In the genomic region with DNA sequence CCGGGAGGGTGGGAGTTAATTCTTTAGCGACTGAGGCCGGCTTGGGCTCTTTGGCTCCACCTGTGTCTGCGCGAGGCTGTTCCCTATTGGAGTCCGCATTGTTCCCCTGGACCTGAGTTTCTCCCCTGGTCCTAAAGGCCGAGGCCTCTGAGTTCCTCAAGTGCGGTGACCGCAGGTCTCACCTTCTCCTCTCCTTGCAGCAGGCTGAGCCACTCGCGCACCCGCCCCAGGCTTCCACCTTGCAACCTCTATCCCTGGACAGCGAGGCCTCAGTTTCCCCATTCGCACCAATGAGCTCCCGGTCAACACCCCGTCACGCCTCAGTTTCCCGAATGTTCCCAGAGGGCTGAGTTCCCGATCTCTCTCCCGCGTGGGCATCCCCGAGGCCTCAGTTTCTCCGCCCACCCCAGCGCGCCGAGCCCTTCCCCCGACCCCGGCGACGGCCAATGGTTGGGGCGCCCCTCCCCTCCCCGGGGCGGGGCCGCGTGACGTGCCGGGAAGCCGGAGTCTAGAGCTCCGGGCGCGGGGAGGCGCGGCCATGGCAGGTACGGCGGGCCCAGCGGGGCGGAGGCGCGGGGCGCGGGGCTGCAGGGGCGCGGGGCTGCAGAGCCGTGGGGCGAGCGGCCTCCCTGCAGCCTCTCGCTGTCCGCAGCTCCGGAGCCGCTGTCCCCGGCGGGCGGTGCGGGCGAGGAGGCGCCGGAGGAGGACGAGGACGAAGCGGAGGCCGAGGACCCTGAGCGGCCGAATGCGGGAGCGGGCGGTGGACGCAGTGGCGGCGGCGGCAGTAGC, we compare ENCODE assay signal across 1 cellular context.
TF ChIP-seq lines count a peak whose summit lies in the region.

A gene with protein sequence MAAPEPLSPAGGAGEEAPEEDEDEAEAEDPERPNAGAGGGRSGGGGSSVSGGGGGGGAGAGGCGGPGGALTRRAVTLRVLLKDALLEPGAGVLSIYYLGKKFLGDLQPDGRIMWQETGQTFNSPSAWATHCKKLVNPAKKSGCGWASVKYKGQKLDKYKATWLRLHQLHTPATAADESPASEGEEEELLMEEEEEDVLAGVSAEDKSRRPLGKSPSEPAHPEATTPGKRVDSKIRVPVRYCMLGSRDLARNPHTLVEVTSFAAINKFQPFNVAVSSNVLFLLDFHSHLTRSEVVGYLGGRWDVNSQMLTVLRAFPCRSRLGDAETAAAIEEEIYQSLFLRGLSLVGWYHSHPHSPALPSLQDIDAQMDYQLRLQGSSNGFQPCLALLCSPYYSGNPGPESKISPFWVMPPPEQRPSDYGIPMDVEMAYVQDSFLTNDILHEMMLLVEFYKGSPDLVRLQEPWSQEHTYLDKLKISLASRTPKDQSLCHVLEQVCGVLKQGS (plus strand): TSS at position 507 of the 789 bp plus-strand sequence. CDS start 32 bp downstream, at position 539.

TF ChIP-seq in HepG2, 621 proteins besides CTCF, POLR2A, EP300 and RAD21 (continued from another document and continues in another):
- TF ChIP-seq, protein P1, sequence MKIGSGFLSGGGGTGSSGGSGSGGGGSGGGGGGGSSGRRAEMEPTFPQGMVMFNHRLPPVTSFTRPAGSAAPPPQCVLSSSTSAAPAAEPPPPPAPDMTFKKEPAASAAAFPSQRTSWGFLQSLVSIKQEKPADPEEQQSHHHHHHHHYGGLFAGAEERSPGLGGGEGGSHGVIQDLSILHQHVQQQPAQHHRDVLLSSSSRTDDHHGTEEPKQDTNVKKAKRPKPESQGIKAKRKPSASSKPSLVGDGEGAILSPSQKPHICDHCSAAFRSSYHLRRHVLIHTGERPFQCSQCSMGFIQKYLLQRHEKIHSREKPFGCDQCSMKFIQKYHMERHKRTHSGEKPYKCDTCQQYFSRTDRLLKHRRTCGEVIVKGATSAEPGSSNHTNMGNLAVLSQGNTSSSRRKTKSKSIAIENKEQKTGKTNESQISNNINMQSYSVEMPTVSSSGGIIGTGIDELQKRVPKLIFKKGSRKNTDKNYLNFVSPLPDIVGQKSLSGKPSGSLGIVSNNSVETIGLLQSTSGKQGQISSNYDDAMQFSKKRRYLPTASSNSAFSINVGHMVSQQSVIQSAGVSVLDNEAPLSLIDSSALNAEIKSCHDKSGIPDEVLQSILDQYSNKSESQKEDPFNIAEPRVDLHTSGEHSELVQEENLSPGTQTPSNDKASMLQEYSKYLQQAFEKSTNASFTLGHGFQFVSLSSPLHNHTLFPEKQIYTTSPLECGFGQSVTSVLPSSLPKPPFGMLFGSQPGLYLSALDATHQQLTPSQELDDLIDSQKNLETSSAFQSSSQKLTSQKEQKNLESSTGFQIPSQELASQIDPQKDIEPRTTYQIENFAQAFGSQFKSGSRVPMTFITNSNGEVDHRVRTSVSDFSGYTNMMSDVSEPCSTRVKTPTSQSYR (CRISPR knock-in tag; IDR thresholded peaks at IDR 0.05; ENCODE audit: borderline replicate concordance): peak; percentile 8; the same call in 1 of the 2 replicates
- TF ChIP-seq ZNF431 (CRISPR knock-in tag; IDR thresholded peaks at IDR 0.05; ENCODE audit: borderline replicate concordance, low read depth) (0 out of 2 replicates have a peak, but pooled peaks have one; percentile 36), KAT2B (IDR thresholded peaks at IDR 0.05; ENCODE audit: borderline replicate concordance, low read depth, low read length) (no peak), SOX6 (IDR thresholded peaks at IDR 0.05) (no peak), SOX6 (CRISPR knock-in tag; IDR thresholded peaks at IDR 0.05) (no peak), ZFY (CRISPR knock-in tag; IDR thresholded peaks at IDR 0.05) (peak; percentile 67), SP4 (CRISPR knock-in tag; IDR thresholded peaks at IDR 0.05) (peak; percentile 86), ZNF382 (CRISPR knock-in tag; IDR thresholded peaks at IDR 0.05; ENCODE audit: borderline replicate concordance) (no peak), MXI1 (IDR thresholded peaks at IDR 0.05; ENCODE audit: borderline replicate concordance, low read depth, low read length) (peak; percentile 60; the same call in 2 of the 3 replicates), ZNF615 (CRISPR knock-in tag; IDR thresholded peaks at IDR 0.05; ENCODE audit: borderline replicate concordance) (no peak), SRSF1 (optimal IDR thresholded peaks at IDR 0.05; ENCODE audit: low read depth, low read length) (peak; percentile 59), SOX13 (IDR thresholded peaks at IDR 0.05) (no peak), SOX13 (CRISPR knock-in tag; conservative IDR thresholded peaks at IDR 0.05 in 1 of 2, IDR thresholded peaks at IDR 0.05 in 1 of 2) (no peak), FOXO1 (CRISPR knock-in tag; IDR thresholded peaks at IDR 0.05) (no peak), ZNF713 (CRISPR knock-in tag; IDR thresholded peaks at IDR 0.05) (0 out of 2 replicates have a peak, but pooled peaks have one; percentile 72), BORCS8-MEF2B (CRISPR knock-in tag; IDR thresholded peaks at IDR 0.05) (peak; percentile 40; the same call in 1 of the 2 replicates), NKX3-1 (CRISPR knock-in tag; IDR thresholded peaks at IDR 0.05) (no peak), ZBTB7B (CRISPR knock-in tag; IDR thresholded peaks at IDR 0.05) (no peak), ZMYM3 (CRISPR knock-in tag; IDR thresholded peaks at IDR 0.05) (peak; percentile 45; the same call in 1 of the 2 replicates), ZNF839 (CRISPR knock-in tag; IDR thresholded peaks at IDR 0.05; ENCODE audit: borderline replicate concordance) (no peak), RXRA (CRISPR knock-in tag; IDR thresholded peaks at IDR 0.05) (0 out of 2 replicates have a peak, but pooled peaks have one; percentile 60), PHF8 (CRISPR knock-in tag; IDR thresholded peaks at IDR 0.05) (0 out of 2 replicates have a peak, but pooled peaks have one; percentile 41), RBFOX2 (IDR thresholded peaks at IDR 0.05; ENCODE audit: low read depth, low read length) (peak; percentile 73), TCF7L2 (IDR thresholded peaks at IDR 0.05; ENCODE audit: low read depth, low read length) (no peak), ZNF766 (CRISPR knock-in tag; IDR thresholded peaks at IDR 0.05; ENCODE audit: borderline replicate concordance) (no peak), ARNTL (CRISPR knock-in tag; IDR thresholded peaks at IDR 0.05) (peak; percentile 4; the same call in 1 of the 2 replicates), GATA4 (IDR thresholded peaks at IDR 0.05; ENCODE audit: borderline replicate concordance, low read depth) (peak; percentile 36; the same call in 1 of the 2 replicates), TP53 (CRISPR knock-in tag; conservative IDR thresholded peaks at IDR 0.05) (no peak), DR1 (CRISPR knock-in tag; IDR thresholded peaks at IDR 0.05) (peak; percentile 82), ZNF253 (CRISPR knock-in tag; IDR thresholded peaks at IDR 0.05; ENCODE audit: borderline replicate concordance) (peak; percentile 47; the same call in 1 of the 2 replicates), ZNF230 (CRISPR knock-in tag; IDR thresholded peaks at IDR 0.05) (no peak), HNRNPLL (IDR thresholded peaks at IDR 0.05; ENCODE audit: low read depth, low read length, poor library complexity, severe bottlenecking) (no peak), ATRX (CRISPR knock-in tag; IDR thresholded peaks at IDR 0.05; ENCODE audit: borderline replicate concordance) (0 out of 2 replicates have a peak, but pooled peaks have one; percentile 37), ZNF563 (CRISPR knock-in tag; IDR thresholded peaks at IDR 0.05) (peak; percentile 13; the same call in 1 of the 2 replicates)
- TF ChIP-seq, protein P2, sequence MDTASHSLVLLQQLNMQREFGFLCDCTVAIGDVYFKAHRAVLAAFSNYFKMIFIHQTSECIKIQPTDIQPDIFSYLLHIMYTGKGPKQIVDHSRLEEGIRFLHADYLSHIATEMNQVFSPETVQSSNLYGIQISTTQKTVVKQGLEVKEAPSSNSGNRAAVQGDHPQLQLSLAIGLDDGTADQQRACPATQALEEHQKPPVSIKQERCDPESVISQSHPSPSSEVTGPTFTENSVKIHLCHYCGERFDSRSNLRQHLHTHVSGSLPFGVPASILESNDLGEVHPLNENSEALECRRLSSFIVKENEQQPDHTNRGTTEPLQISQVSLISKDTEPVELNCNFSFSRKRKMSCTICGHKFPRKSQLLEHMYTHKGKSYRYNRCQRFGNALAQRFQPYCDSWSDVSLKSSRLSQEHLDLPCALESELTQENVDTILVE (CRISPR knock-in tag; IDR thresholded peaks at IDR 0.05): 0 out of 2 replicates have a peak, but pooled peaks have one; percentile 16
- TF ChIP-seq, protein P3, sequence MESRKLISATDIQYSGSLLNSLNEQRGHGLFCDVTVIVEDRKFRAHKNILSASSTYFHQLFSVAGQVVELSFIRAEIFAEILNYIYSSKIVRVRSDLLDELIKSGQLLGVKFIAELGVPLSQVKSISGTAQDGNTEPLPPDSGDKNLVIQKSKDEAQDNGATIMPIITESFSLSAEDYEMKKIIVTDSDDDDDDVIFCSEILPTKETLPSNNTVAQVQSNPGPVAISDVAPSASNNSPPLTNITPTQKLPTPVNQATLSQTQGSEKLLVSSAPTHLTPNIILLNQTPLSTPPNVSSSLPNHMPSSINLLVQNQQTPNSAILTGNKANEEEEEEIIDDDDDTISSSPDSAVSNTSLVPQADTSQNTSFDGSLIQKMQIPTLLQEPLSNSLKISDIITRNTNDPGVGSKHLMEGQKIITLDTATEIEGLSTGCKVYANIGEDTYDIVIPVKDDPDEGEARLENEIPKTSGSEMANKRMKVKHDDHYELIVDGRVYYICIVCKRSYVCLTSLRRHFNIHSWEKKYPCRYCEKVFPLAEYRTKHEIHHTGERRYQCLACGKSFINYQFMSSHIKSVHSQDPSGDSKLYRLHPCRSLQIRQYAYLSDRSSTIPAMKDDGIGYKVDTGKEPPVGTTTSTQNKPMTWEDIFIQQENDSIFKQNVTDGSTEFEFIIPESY (CRISPR knock-in tag; IDR thresholded peaks at IDR 0.05): 0 out of 2 replicates have a peak, but pooled peaks have one; percentile 8
- TF ChIP-seq, protein P4, sequence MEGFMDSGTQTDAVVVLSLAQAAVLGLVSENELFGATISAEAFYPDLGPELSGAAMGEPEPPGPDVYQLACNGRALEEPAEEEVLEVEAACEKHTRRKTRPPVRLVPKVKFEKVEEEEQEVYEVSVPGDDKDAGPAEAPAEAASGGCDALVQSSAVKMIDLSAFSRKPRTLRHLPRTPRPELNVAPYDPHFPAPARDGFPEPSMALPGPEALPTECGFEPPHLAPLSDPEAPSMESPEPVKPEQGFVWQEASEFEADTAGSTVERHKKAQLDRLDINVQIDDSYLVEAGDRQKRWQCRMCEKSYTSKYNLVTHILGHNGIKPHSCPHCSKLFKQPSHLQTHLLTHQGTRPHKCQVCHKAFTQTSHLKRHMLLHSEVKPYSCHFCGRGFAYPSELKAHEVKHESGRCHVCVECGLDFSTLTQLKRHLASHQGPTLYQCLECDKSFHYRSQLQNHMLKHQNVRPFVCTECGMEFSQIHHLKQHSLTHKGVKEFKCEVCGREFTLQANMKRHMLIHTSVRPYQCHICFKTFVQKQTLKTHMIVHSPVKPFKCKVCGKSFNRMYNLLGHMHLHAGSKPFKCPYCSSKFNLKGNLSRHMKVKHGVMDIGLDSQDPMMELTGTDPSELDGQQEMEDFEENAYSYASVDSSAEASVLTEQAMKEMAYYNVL (CRISPR knock-in tag; IDR thresholded peaks at IDR 0.05; ENCODE audit: borderline replicate concordance): 0 out of 2 replicates have a peak, but pooled peaks have one; percentile 5
- TF ChIP-seq, protein P5, sequence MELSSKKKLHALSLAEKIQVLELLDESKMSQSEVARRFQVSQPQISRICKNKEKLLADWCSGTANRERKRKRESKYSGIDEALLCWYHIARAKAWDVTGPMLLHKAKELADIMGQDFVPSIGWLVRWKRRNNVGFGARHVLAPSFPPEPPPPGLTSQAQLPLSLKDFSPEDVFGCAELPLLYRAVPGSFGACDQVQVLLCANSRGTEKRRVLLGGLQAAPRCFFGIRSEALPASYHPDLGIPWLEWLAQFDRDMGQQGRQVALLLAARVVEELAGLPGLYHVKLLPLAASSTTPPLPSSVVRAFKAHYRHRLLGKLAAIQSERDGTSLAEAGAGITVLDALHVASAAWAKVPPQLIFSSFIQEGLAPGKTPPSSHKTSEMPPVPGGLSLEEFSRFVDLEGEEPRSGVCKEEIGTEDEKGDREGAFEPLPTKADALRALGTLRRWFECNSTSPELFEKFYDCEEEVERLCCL (CRISPR knock-in tag; IDR thresholded peaks at IDR 0.05; ENCODE audit: borderline replicate concordance): no peak
- TF ChIP-seq, protein P6, sequence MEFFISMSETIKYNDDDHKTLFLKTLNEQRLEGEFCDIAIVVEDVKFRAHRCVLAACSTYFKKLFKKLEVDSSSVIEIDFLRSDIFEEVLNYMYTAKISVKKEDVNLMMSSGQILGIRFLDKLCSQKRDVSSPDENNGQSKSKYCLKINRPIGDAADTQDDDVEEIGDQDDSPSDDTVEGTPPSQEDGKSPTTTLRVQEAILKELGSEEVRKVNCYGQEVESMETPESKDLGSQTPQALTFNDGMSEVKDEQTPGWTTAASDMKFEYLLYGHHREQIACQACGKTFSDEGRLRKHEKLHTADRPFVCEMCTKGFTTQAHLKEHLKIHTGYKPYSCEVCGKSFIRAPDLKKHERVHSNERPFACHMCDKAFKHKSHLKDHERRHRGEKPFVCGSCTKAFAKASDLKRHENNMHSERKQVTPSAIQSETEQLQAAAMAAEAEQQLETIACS (CRISPR knock-in tag; IDR thresholded peaks at IDR 0.05): peak; percentile 37; the same call in 1 of the 2 replicates
- TF ChIP-seq, protein P7, sequence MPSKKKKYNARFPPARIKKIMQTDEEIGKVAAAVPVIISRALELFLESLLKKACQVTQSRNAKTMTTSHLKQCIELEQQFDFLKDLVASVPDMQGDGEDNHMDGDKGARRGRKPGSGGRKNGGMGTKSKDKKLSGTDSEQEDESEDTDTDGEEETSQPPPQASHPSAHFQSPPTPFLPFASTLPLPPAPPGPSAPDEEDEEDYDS (CRISPR knock-in tag; IDR thresholded peaks at IDR 0.05): peak; percentile 93
- TF ChIP-seq, protein P8, sequence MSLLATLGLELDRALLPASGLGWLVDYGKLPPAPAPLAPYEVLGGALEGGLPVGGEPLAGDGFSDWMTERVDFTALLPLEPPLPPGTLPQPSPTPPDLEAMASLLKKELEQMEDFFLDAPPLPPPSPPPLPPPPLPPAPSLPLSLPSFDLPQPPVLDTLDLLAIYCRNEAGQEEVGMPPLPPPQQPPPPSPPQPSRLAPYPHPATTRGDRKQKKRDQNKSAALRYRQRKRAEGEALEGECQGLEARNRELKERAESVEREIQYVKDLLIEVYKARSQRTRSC (CRISPR knock-in tag; IDR thresholded peaks at IDR 0.05; ENCODE audit: low read depth): no peak
- TF ChIP-seq, protein P9, sequence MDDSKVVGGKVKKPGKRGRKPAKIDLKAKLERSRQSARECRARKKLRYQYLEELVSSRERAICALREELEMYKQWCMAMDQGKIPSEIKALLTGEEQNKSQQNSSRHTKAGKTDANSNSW (CRISPR knock-in tag; IDR thresholded peaks at IDR 0.05; ENCODE audit: borderline replicate concordance): no peak
